Comparison of ENCODE assay signal across 10 cellular contexts in genomic region chr17:8753976-8754440, GRCh38. TPM values are rescaled to one million over a fixed set of nuclear protein-coding genes. Genes with fewer than 3 reads are reported as not detected.
A peak's percentile ranks its signal among the peaks of the same experiment; 100 is the strongest.
DNase-seq lines count a peak whose midpoint lies in the region; ATAC-seq and TF ChIP-seq lines count a peak whose summit lies in the region.
"Had no signal": no experiment of that assay in that cellular context is flagged by ENCODE, and none has a peak within 500 bp of the region (broad histone marks: within the 10 kb centered on the region; RNA-seq: fewer than 3 reads in every experiment).

No MANE protein-coding gene starts in this region.

- no peaks in the 10 kb centered on the region for H3K36me3 ChIP-seq in spleen

- peaks cover 4% of the 10 kb centered on the region for H3K4me1 Mint-ChIP-seq in endothelial cell (ENCODE audit: unreplicated experiment)

- TF ChIP-seq POLR2A in spleen (IDR thresholded peaks at IDR 0.05), result no peak

- no peaks in the 10 kb centered on the region for H3K9me3 ChIP-seq in spleen

- H3K4me1 ChIP-seq in spleen, result no peaks in the 10 kb centered on the region

- H3K27me3 ChIP-seq in spleen (replicated peaks in 1 of 7), result peaks cover 0 to 49% (median 0%) of the 10 kb centered on the region in 7 donors

- no peak overlapping the region for H3K27ac Mint-ChIP-seq in endothelial cell (ENCODE audit: unreplicated experiment)
- H3K27ac Mint-ChIP-seq: activated naive CD4-positive, alpha-beta T cell treated with anti-CD3 and anti-CD28 coated beads, Interleukin-2, amount 50 U/mL, for 72 hours had no signal

- no peak for ATAC-seq in HG03442 (IDR thresholded peaks at IDR 0.05; ENCODE audit: unreplicated experiment)
- ATAC-seq: activated naive CD4-positive, alpha-beta T cell treated with anti-CD3 and anti-CD28 coated beads, Interleukin-2, amount 50 U/mL, for 72 hours had no signal

- TF ChIP-seq CTCF in endothelial cell (IDR thresholded peaks at IDR 0.05; ENCODE audit: unreplicated experiment) (peak; percentile 24), spleen (IDR thresholded peaks at IDR 0.05 in 8 of 11, conservative IDR thresholded peaks at IDR 0.05 in 3 of 11) (peak in 6 of 11 experiments; percentile 14 to 36 (median 26))

- DNase-seq in SIG-M5 treated with dmso at 0.1 percent for 504 hours (lab: John Stamatoyannopoulos, UW; ENCODE audit: unreplicated experiment), result peak; percentile 6
- DNase-seq in SIG-M5 (lab: John Stamatoyannopoulos, UW), result no peak
- peak; percentile 23 for DNase-seq in NCI-H460 (ENCODE audit: extremely low read depth, low read depth)
- DNase-seq in endothelial cell (ENCODE audit: low spot score), result no peak
- no peak for DNase-seq in spleen
- DNase-seq in epidermal melanocyte (ENCODE audit: insufficient read length, low spot score), result no peak
- DNase-seq in activated naive CD4-positive, alpha-beta T cell (lab: John Stamatoyannopoulos, UW), result no peak

- no peak overlapping the region for H3K4me3 Mint-ChIP-seq in endothelial cell (ENCODE audit: unreplicated experiment)

- no peak overlapping the region for H3K4me3 ChIP-seq in spleen

- intact Hi-C loops in spleen (cut with DNase I; ENCODE audit: low total_unique reads), result no loop called here

- H3K27me3 Mint-ChIP-seq in endothelial cell (ENCODE audit: unreplicated experiment), result peaks cover 18% of the 10 kb centered on the region

- no peak overlapping the region for H3K27ac ChIP-seq in spleen

- no peaks in the 10 kb centered on the region for H3K36me3 Mint-ChIP-seq in endothelial cell (ENCODE audit: low read depth, unreplicated experiment)
- H3K36me3 Mint-ChIP-seq: activated naive CD4-positive, alpha-beta T cell treated with anti-CD3 and anti-CD28 coated beads, Interleukin-2, amount 50 U/mL, for 72 hours had no signal

- WGBS in spleen, 5 donors, result 36 to 55% (median 41%) methylated on average over 1 of the region's 1 CpG

- no peaks in the 10 kb centered on the region for H3K9me3 Mint-ChIP-seq in endothelial cell (ENCODE audit: unreplicated experiment)
- H3K9me3 Mint-ChIP-seq: activated naive CD4-positive, alpha-beta T cell treated with anti-CD3 and anti-CD28 coated beads, Interleukin-2, amount 50 U/mL, for 72 hours had no signal

RNA-seq across cellular contexts. Expression of gene SPDYE4, which starts 4.3 kb away (rescaled TPM):
- total RNA-seq in NCI-H460 (2014; rRNA removed; shearing (Covaris generic)), result not detected in 2 replicates
- polyA plus RNA-seq in NCI-H460 (2014; cell fraction: nucleus; rRNA removed), result not detected in 2 replicates
- total RNA-seq in endothelial cell (ENCODE audit: unreplicated experiment), result not detected
- total RNA-seq in spleen, result not detected
- not detected for polyA plus RNA-seq in spleen
- total RNA-seq: activated naive CD4-positive, alpha-beta T cell treated with anti-CD3 and anti-CD28 coated beads, Interleukin-2, amount 50 U/mL, for 72 hours; pulmonary artery endothelial cell had no signal

RNA-seq across cellular contexts. Expression of gene CCDC42, which starts 9.4 kb away (rescaled TPM):
- not detected in 2 replicates for total RNA-seq in NCI-H460 (2014; rRNA removed; shearing (Covaris generic))
- not detected in 2 replicates for polyA plus RNA-seq in NCI-H460 (2014; cell fraction: nucleus; rRNA removed)
- 0.95 TPM for total RNA-seq in endothelial cell (ENCODE audit: unreplicated experiment)
- under 1 TPM in 1 of 7 donors, not detected in 6; 0.60 TPM for total RNA-seq in spleen
- polyA plus RNA-seq in spleen, result under 1 TPM; 0.10 to 0.33 (median 0.11) TPM
- total RNA-seq: activated naive CD4-positive, alpha-beta T cell treated with anti-CD3 and anti-CD28 coated beads, Interleukin-2, amount 50 U/mL, for 72 hours; pulmonary artery endothelial cell had no signal

RNA-seq across cellular contexts. Expression of gene MFSD6L, which starts 45.2 kb away (rescaled TPM):
- not detected in 2 replicates for total RNA-seq in NCI-H460 (2014; rRNA removed; shearing (Covaris generic))
- polyA plus RNA-seq in NCI-H460 (2014; cell fraction: nucleus; rRNA removed), result not detected in 2 replicates
- total RNA-seq in endothelial cell (ENCODE audit: unreplicated experiment), result not detected
- 1 to 10 TPM in 1 of 7 donors, under 1 TPM in 6; 0.32 to 1.0 (median 0.40) TPM for total RNA-seq in spleen
- polyA plus RNA-seq in spleen, result under 1 TPM; 0.12 to 0.15 (median 0.13) TPM
- total RNA-seq: pulmonary artery endothelial cell had no signal

Comparison
In these comparisons a context has a peak if more than half of its experiments do, and no peak if none do; other contexts are left out.
1. DNase-seq: peak in SIG-M5 treated with dmso at 0.1 percent for 504 hours (single experiment) and NCI-H460 (single experiment); none in SIG-M5 (single experiment), endothelial cell (single experiment), spleen (single experiment), epidermal melanocyte (single experiment) and activated naive CD4-positive, alpha-beta T cell (0 of 4).